ENCODE assay signal across 21 cellular contexts in genomic region chr6:16241321-16241689, GRCh38.
"Had no signal": no experiment of that assay in that cellular context is flagged by ENCODE, and none has a peak within 500 bp of the region (broad histone marks: within the 10 kb centered on the region; RNA-seq: fewer than 3 reads in every experiment).

No MANE protein-coding gene starts in this region.

- H3K27ac ChIP-seq: cardiac muscle cell, lower lobe of right lung, thyroid gland had no signal

- DNase-seq: activated CD4-positive, alpha-beta T cell treated with anti-CD3 and anti-CD28 coated beads, Interleukin-2, amount 10 ng/mL, durations not matched to agents 24 days and 14 days; activated CD8-positive, alpha-beta memory T cell treated with anti-CD3 and anti-CD28 coated beads, Interleukin-2, amount 10 ng/mL, durations not matched to agents 7 days and 5 days; activated CD8-positive, alpha-beta T cell treated with anti-CD3 and anti-CD28 coated beads for 36 hours; activated gamma-delta T cell; activated naive CD4-positive, alpha-beta T cell treated with anti-CD3 and anti-CD28 coated beads, Interleukin-2, amount 50 U/mL, for 16 hours; activated naive CD8-positive, alpha-beta T cell treated with anti-CD3 and anti-CD28 coated beads, Interleukin-2, amount 50 U/mL, for 24 hours; effector CD8-positive, alpha-beta T cell; islet precursor cell; left colon; lower lobe of right lung; naive thymus-derived CD4-positive, alpha-beta T cell; retina; stimulated activated CD4-positive, alpha-beta T cell treated with anti-CD3 and anti-CD28 coated beads, Interleukin-12 subunit alpha, Interleukin-12 subunit beta, amount 100 ng/mL, for 4 hours; stimulated activated CD4-positive, alpha-beta T cell treated with anti-CD3 and anti-CD28 coated beads, Interleukin-4, amount 100 ng/mL, for 4 hours; substantia nigra; thyroid gland had no signal

- H3K27me3 ChIP-seq: thyroid gland had no signal

- ATAC-seq: activated CD4-positive, CD25-positive, alpha-beta regulatory T cell treated with anti-CD3 and anti-CD28 coated beads, Interleukin-2, amount 50 U/mL, for 24 hours; activated CD8-positive, alpha-beta memory T cell treated with anti-CD3 and anti-CD28 coated beads, Interleukin-2, amount 10 ng/mL, durations not matched to agents 7 days and 5 days; activated CD8-positive, alpha-beta T cell treated with anti-CD3 and anti-CD28 coated beads for 36 hours; activated naive CD8-positive, alpha-beta T cell treated with anti-CD3 and anti-CD28 coated beads, Interleukin-2, amount 50 U/mL, for 24 hours; esophagus mucosa; left colon; lower lobe of right lung; naive thymus-derived CD4-positive, alpha-beta T cell had no signal

- H3K4me3 ChIP-seq: cardiac muscle cell, lower lobe of right lung, thyroid gland had no signal

- FAIRE-seq: frontal cortex, urothelium cell line had no signal

- H3K9me3 ChIP-seq: lower lobe of right lung, thyroid gland had no signal

- H3K36me3 ChIP-seq: cardiac muscle cell, lower lobe of right lung, thyroid gland had no signal
